14 cellular contexts compared by ENCODE assay signal in genomic region chr2:140797718-140798117, GRCh38.
A peak's percentile ranks its signal among the peaks of the same experiment; 100 is the strongest.
DNase-seq lines count a peak whose midpoint lies in the region; ATAC-seq and TF ChIP-seq lines count a peak whose summit lies in the region.
"Had no signal": no experiment of that assay in that cellular context is flagged by ENCODE, and none has a peak within 500 bp of the region (broad histone marks: within the 10 kb centered on the region; RNA-seq: fewer than 3 reads in every experiment).

No MANE protein-coding gene starts in this region.

- ATAC-seq in GM18502 (IDR thresholded peaks at IDR 0.05; ENCODE audit: poor library complexity, unreplicated experiment) (peak; percentile 97), HG02938 (IDR thresholded peaks at IDR 0.05; ENCODE audit: unreplicated experiment) (peak; percentile 68), aorta (ENCODE audit: low FRiP score) (no peak), psoas muscle (no peak)
- ATAC-seq: left colon had no signal

- TF ChIP-seq CTCF in GM20000 (IDR thresholded peaks at IDR 0.05; ENCODE audit: extremely low read depth, missing control alignments) (no peak), brain microvascular endothelial cell (IDR thresholded peaks at IDR 0.05; ENCODE audit: low read depth, low read length, missing control alignments) (no peak), psoas muscle (IDR thresholded peaks at IDR 0.05) (no peak)

- H3K9me3 ChIP-seq in aorta (ENCODE audit: control insufficient read depth, low read length): no peaks in the 10 kb centered on the region
- H3K9me3 ChIP-seq in psoas muscle: no peaks in the 10 kb centered on the region
- H3K9me3 ChIP-seq: colonic mucosa had no signal

- 84 to 87% methylated on average over 4 of the region's 4 CpGs for WGBS in aorta, 2 donors
- WGBS in psoas muscle, 3 donors: 75 to 78% (median 75%) methylated on average over 4 of the region's 4 CpGs

- intact Hi-C loops in aorta (cut with DNase I): no loop called here
- intact Hi-C loops in psoas muscle (cut with DNase I): no loop called here

- H3K4me1 ChIP-seq in aorta (ENCODE audit: control insufficient read depth in 1 of 2, insufficient read depth in 2 of 2, low read length in 2 of 2): no peaks in the 10 kb centered on the region
- H3K4me1 ChIP-seq in psoas muscle: no peaks in the 10 kb centered on the region
- H3K4me1 ChIP-seq: colonic mucosa had no signal

- H3K4me3 ChIP-seq in aorta (ENCODE audit: low read length in 2 of 2) (no peak overlapping the region), brain microvascular endothelial cell (ENCODE audit: low read depth, low read length) (no peak overlapping the region), psoas muscle (no peak overlapping the region)
- H3K4me3 ChIP-seq: colonic mucosa had no signal

- H3K27me3 ChIP-seq in aorta (ENCODE audit: control insufficient read depth in 1 of 2, insufficient read depth in 2 of 2, low read length in 1 of 2): no peaks in the 10 kb centered on the region
- no peaks in the 10 kb centered on the region for H3K27me3 ChIP-seq in brain microvascular endothelial cell (replicated peaks)
- no peaks in the 10 kb centered on the region for H3K27me3 ChIP-seq in psoas muscle (ENCODE audit: insufficient read depth in 3 of 3, low read length in 2 of 3)
- H3K27me3 ChIP-seq: colonic mucosa had no signal

- H3K27ac ChIP-seq in aorta (ENCODE audit: low read depth in 1 of 2, low read length in 2 of 2) (no peak overlapping the region), brain microvascular endothelial cell (no peak overlapping the region), psoas muscle (no peak overlapping the region)
- H3K27ac ChIP-seq: colonic mucosa had no signal

- in situ Hi-C loops in brain microvascular endothelial cell (cut with HindIII; ENCODE audit: low pct_ligation_motif_present, low sequenced_read_pairs): no loop called here

- H3K36me3 ChIP-seq in aorta (ENCODE audit: control insufficient read depth in 1 of 2, insufficient read depth in 2 of 2, low read length in 1 of 2) (no peaks in the 10 kb centered on the region), brain microvascular endothelial cell (replicated peaks) (no peaks in the 10 kb centered on the region), psoas muscle (ENCODE audit: insufficient read depth in 1 of 2, low read depth in 1 of 2) (no peaks in the 10 kb centered on the region)
- H3K36me3 ChIP-seq: colonic mucosa had no signal

- DNase-seq in GM20000 (ENCODE audit: low spot score) (peak; percentile 4), HPDE6-E6E7 (ENCODE audit: extremely low spot score) (peak; percentile 11), aorta (no peak), brain microvascular endothelial cell (no peak), UCSD-AML1 (lab: John Stamatoyannopoulos, UW; ENCODE audit: unreplicated experiment) (no peak), psoas muscle (no peak)
- DNase-seq: activated naive CD4-positive, alpha-beta T cell treated with anti-CD3 and anti-CD28 coated beads for 36 hours; colonic mucosa; foreskin melanocyte; left colon; NCI-H510A treated with DMSO at 0.1 percent for 48 hours; stimulated activated CD4-positive, alpha-beta T cell treated with anti-CD3 and anti-CD28 coated beads, Interleukin-12 subunit alpha, Interleukin-12 subunit beta, amount 100 ng/mL, for 4 hours had no signal

Comparison
In these comparisons a context has a peak if more than half of its experiments do, and no peak if none do; other contexts are left out.
1. ATAC-seq: peak in GM18502 (single experiment) and HG02938 (single experiment); none in aorta (single experiment) and psoas muscle (0 of 4).
2. DNase-seq: peak in GM20000 (single experiment) and HPDE6-E6E7 (single experiment); none in aorta (0 of 2), brain microvascular endothelial cell (single experiment), UCSD-AML1 (single experiment) and psoas muscle (0 of 2).